ENCODE assay signal across 20 cellular contexts in genomic region chr18:79546781-79547272, GRCh38.
DNase-seq lines count a peak whose midpoint lies in the region; ATAC-seq, FAIRE-seq and TF ChIP-seq lines count a peak whose summit lies in the region.
"Had no signal": no experiment of that assay in that cellular context is flagged by ENCODE, and none has a peak within 500 bp of the region (broad histone marks: within the 10 kb centered on the region; RNA-seq: fewer than 3 reads in every experiment).

No MANE protein-coding gene starts in this region.

- no peak overlapping the region for H3K4ac ChIP-seq in mesendoderm (ENCODE audit: low read depth, low read length)

- FAIRE-seq in frontal cortex (lab: Jason Lieb, UNC), result no peak
- FAIRE-seq: keratinocyte had no signal

- no peak overlapping the region for H3K27ac ChIP-seq in Peyer's patch
- H3K27ac ChIP-seq in cingulate gyrus (ENCODE audit: low read depth, low read length), result peak overlapping the region; percentile 54
- H3K27ac ChIP-seq in mesendoderm (ENCODE audit: low read depth, low read length), result no peak overlapping the region
- H3K27ac ChIP-seq: RWPE1, tibial artery had no signal

- intact Hi-C loops in sciatic nerve (cut with DNase I), result no loop called here

- peak overlapping the region; percentile 3 for H3K56ac ChIP-seq in mesendoderm (ENCODE audit: low read length)

- POLR2A ChIA-PET in GM10248 (lab: Yijun Ruan, JAX), result no interaction called here

- no peak overlapping the region for H2BK15ac ChIP-seq in mesendoderm (replicated peaks; ENCODE audit: low read depth)

- no peaks in the 10 kb centered on the region for H3K79me1 ChIP-seq in mesendoderm (ENCODE audit: low read length)

- H3K9me3 ChIP-seq in Peyer's patch, result no peaks in the 10 kb centered on the region
- H3K9me3 ChIP-seq: tibial artery had no signal

- TF ChIP-seq CTCF in Peyer's patch (IDR thresholded peaks at IDR 0.05) (no peak), GM10248 (IDR thresholded peaks at IDR 0.05; ENCODE audit: control extremely low read depth, extremely low read depth, low read depth, missing control alignments) (no peak)

- CTCF ChIA-PET in GM10248 (lab: Yijun Ruan, JAX), result no interaction called here

- TF ChIP-seq POLR2A in Peyer's patch (IDR thresholded peaks at IDR 0.05), result no peak

- no peak overlapping the region for H2BK5ac ChIP-seq in mesendoderm (ENCODE audit: low read length)

- no peak overlapping the region for H2BK120ac ChIP-seq in mesendoderm (ENCODE audit: low read depth, low read length)

- DNase-seq in Peyer's patch, result peak in 2 of 3 donors; percentile 26 to 38
- no peak for DNase-seq in mesendoderm
- peak; percentile 73 for DNase-seq in sciatic nerve (ENCODE audit: low spot score)
- no peak for DNase-seq in frontal cortex (ENCODE audit: low spot score in 2 of 2)
- no peak for DNase-seq in NCI-H69 (lab: John Stamatoyannopoulos, UW)
- DNase-seq in GM10248 (ENCODE audit: extremely low spot score), result no peak
- DNase-seq in GM03348 (ENCODE audit: low spot score), result no peak
- DNase-seq: activated CD4-positive, alpha-beta T cell treated with anti-CD3 and anti-CD28 coated beads, Interleukin-2, amount 10 ng/mL, durations not matched to agents 24 days and 14 days; activated CD8-positive, alpha-beta memory T cell treated with anti-CD3 and anti-CD28 coated beads, Interleukin-2, amount 50 U/mL, for 4 hours; activated gamma-delta T cell treated with Interleukin-2 at 50 U/mL for 16 hours; amniotic stem cell; DND-41; effector memory CD8-positive, alpha-beta T cell; KG1; NCI-H2029 treated with DMSO at 0.1 percent for 48 hours; NCI-H446 treated with DMSO at 0.1 percent for 48 hours had no signal

- no peak overlapping the region for H4K5ac ChIP-seq in mesendoderm (ENCODE audit: low read length)

- H3K4me3 ChIP-seq in Peyer's patch, result no peak overlapping the region
- no peak overlapping the region for H3K4me3 ChIP-seq in mesendoderm (ENCODE audit: low read length)
- H3K4me3 ChIP-seq: tibial artery had no signal

- no peak overlapping the region for H2AK5ac ChIP-seq in mesendoderm (ENCODE audit: low read length)

- ATAC-seq in sciatic nerve, result peak; percentile 91
- ATAC-seq: effector memory CD8-positive, alpha-beta T cell had no signal

- no peak overlapping the region for H3K18ac ChIP-seq in mesendoderm (ENCODE audit: low read length)

- no peak overlapping the region for H4K8ac ChIP-seq in mesendoderm (ENCODE audit: low read depth, low read length)

- no CpG with 5 or more reads among the region's 23 CpGs for WGBS in mesendoderm (ENCODE audit: extremely low coverage, insufficient coverage, low lambda C conversion rate)

- H3K9ac ChIP-seq in mesendoderm (ENCODE audit: low read length), result no peak overlapping the region

- H3K23ac ChIP-seq in mesendoderm (ENCODE audit: low read length), result no peak overlapping the region

- H3K27me3 ChIP-seq in Peyer's patch (no peaks in the 10 kb centered on the region), mesendoderm (ENCODE audit: insufficient read depth, low read length, poor library complexity) (no peaks in the 10 kb centered on the region)

- no peak overlapping the region for H3K4me2 ChIP-seq in mesendoderm (ENCODE audit: low read length)

- H3K36me3 ChIP-seq in Peyer's patch, result no peaks in the 10 kb centered on the region
- no peaks in the 10 kb centered on the region for H3K36me3 ChIP-seq in mesendoderm (ENCODE audit: control insufficient read depth, insufficient read depth, low read length)
- H3K36me3 ChIP-seq: tibial artery had no signal

- no peaks in the 10 kb centered on the region for H3K4me1 ChIP-seq in Peyer's patch
- no peaks in the 10 kb centered on the region for H3K4me1 ChIP-seq in mesendoderm (ENCODE audit: control insufficient read depth, low read depth, low read length)
- H3K4me1 ChIP-seq: tibial artery had no signal

- H3K79me2 ChIP-seq in mesendoderm (ENCODE audit: control insufficient read depth, insufficient read depth, low read length), result no peaks in the 10 kb centered on the region

Comparison
In these comparisons a context has a peak if more than half of its experiments do, and no peak if none do; other contexts are left out.
1. DNase-seq: peak in Peyer's patch (2 of 3) and sciatic nerve (single experiment); none in mesendoderm (single experiment), frontal cortex (0 of 2), NCI-H69 (single experiment), GM10248 (single experiment) and GM03348 (single experiment).